Comparison of ENCODE assay signal across 11 cellular contexts in genomic region chr19:7349961-7350711, GRCh38. TPM values are rescaled to one million over a fixed set of nuclear protein-coding genes. Genes with fewer than 3 reads are reported as not detected.
DNase-seq lines count a peak whose midpoint lies in the region; ATAC-seq lines count a peak whose summit lies in the region.
"Had no signal": no experiment of that assay in that cellular context is flagged by ENCODE, and none has a peak within 500 bp of the region (broad histone marks: within the 10 kb centered on the region; RNA-seq: fewer than 3 reads in every experiment).

No MANE protein-coding gene starts in this region.

- H3K27ac ChIP-seq in trophoblast cell (ENCODE audit: low read depth, low read length) = no peak overlapping the region
- H3K27ac ChIP-seq: prostate gland had no signal

- H3K9me3 ChIP-seq in trophoblast cell (ENCODE audit: insufficient read depth, low read depth, low read length) = peaks cover 12% of the 10 kb centered on the region
- H3K9me3 ChIP-seq: prostate gland had no signal

- peak overlapping the region; percentile 95 to 100 (median 99) for H3K27ac Mint-ChIP-seq in naive thymus-derived CD8-positive, alpha-beta T cell

- no peaks in the 10 kb centered on the region for H3K27me3 ChIP-seq in trophoblast cell (ENCODE audit: insufficient read depth, low read length)

- no peak overlapping the region for H3K14ac ChIP-seq in trophoblast cell (ENCODE audit: low read length)

- no peak overlapping the region for H3K4me3 ChIP-seq in trophoblast cell (ENCODE audit: low read depth, low read length)
- H3K4me3 ChIP-seq: prostate gland had no signal

- no peak overlapping the region for H2AK5ac ChIP-seq in trophoblast cell (ENCODE audit: low read length)

- no peak overlapping the region for H3K18ac ChIP-seq in trophoblast cell (ENCODE audit: low read length)

- no peaks in the 10 kb centered on the region for H3K79me2 ChIP-seq in trophoblast cell (ENCODE audit: control insufficient read depth, insufficient read depth, low read length, poor library complexity)

- H3K9me3 Mint-ChIP-seq in naive thymus-derived CD8-positive, alpha-beta T cell = peaks cover 0 to 16% (median 6%) of the 10 kb centered on the region in 9 donors

- H4K12ac ChIP-seq in trophoblast cell (ENCODE audit: low read depth, low read length) = no peak overlapping the region

- peak; percentile 18 for DNase-seq in GDM1 (lab: John Stamatoyannopoulos, UW)
- DNase-seq in MV-4-11 (lab: John Stamatoyannopoulos, UW) = peak; percentile 78
- peak; percentile 65 for DNase-seq in activated CD8-positive, alpha-beta memory T cell treated with anti-CD3 and anti-CD28 coated beads, Interleukin-2, amount 50 U/mL, for 48 hours
- DNase-seq in naive thymus-derived CD8-positive, alpha-beta T cell = peak; percentile 53 to 87 (median 71)
- DNase-seq in trophoblast cell = no peak
- no peak for DNase-seq in hippocampal formation (lab: John Stamatoyannopoulos, UW)
- DNase-seq in NCI-H2171 treated with DMSO at 0.1 percent for 48 hours (lab: John Stamatoyannopoulos, UW) = no peak
- no peak for DNase-seq in NCI-H146 (lab: John Stamatoyannopoulos, UW)
- DNase-seq: DMS53, NCI-H345 had no signal

- H3K79me1 ChIP-seq in trophoblast cell (ENCODE audit: low read length) = peaks cover 1% of the 10 kb centered on the region

- no peak overlapping the region for H2AFZ ChIP-seq in trophoblast cell (ENCODE audit: insufficient read depth, low read length, poor library complexity)

- no peak overlapping the region for H2BK5ac ChIP-seq in trophoblast cell (ENCODE audit: low read depth, low read length, poor library complexity)

- H3K4me3 Mint-ChIP-seq in naive thymus-derived CD8-positive, alpha-beta T cell = peak overlapping the region; percentile 94 to 100 (median 96)

- no peak overlapping the region for H3K4me2 ChIP-seq in trophoblast cell (ENCODE audit: low read length)

- POLR2A ChIA-PET in naive thymus-derived CD8-positive, alpha-beta T cell (lab: Charles Lee) = interaction anchor here (0.5 to 4.8 kb wide), 24 partner anchors 10 to 1387 kb away, joined by 3 to 49 read pairs (median 5); partner anchors contain the start of genes PEX11G, TRAPPC5 and ZNF557

- H2BK12ac ChIP-seq in trophoblast cell (ENCODE audit: low read length) = no peak overlapping the region

- H2BK120ac ChIP-seq in trophoblast cell (ENCODE audit: insufficient read depth, low read length, poor library complexity) = no peak overlapping the region

- H4K8ac ChIP-seq in trophoblast cell (ENCODE audit: low read depth, low read length) = no peak overlapping the region

- no CpG with 5 or more reads among the region's 8 CpGs for WGBS in trophoblast cell (ENCODE audit: extremely low coverage, insufficient coverage, insufficient read length)

- no peak overlapping the region for H4K91ac ChIP-seq in trophoblast cell (ENCODE audit: low read depth, low read length)

- peaks cover 6 to 49% (median 39%) of the 10 kb centered on the region in 3 donors for H3K36me3 Mint-ChIP-seq in naive thymus-derived CD8-positive, alpha-beta T cell

- H3K27me3 Mint-ChIP-seq in naive thymus-derived CD8-positive, alpha-beta T cell = no peaks in the 10 kb centered on the region

- no peak overlapping the region for H3K4ac ChIP-seq in trophoblast cell (ENCODE audit: low read depth, low read length)

- H3K36me3 ChIP-seq in trophoblast cell (ENCODE audit: control insufficient read depth in 1 of 2, insufficient read depth in 2 of 2, low read length in 2 of 2) = no peaks in the 10 kb centered on the region
- H3K36me3 ChIP-seq: prostate gland had no signal

- no peak overlapping the region for H3K9ac ChIP-seq in trophoblast cell (ENCODE audit: low read length)

- H3K4me1 Mint-ChIP-seq in naive thymus-derived CD8-positive, alpha-beta T cell = peaks cover 55 to 86% (median 77%) of the 10 kb centered on the region in 4 donors

- H3K4me1 ChIP-seq in trophoblast cell (ENCODE audit: control insufficient read depth in 1 of 2, insufficient read depth in 2 of 2, low read length in 2 of 2) = peaks cover 0 to 1% of the 10 kb centered on the region in 2 experiments
- H3K4me1 ChIP-seq: prostate gland had no signal

- H3K23ac ChIP-seq in trophoblast cell (ENCODE audit: low read length) = no peak overlapping the region

- peak; percentile 67 to 68 for ATAC-seq in naive thymus-derived CD8-positive, alpha-beta T cell

RNA-seq across cellular contexts. Expression of gene ARHGEF18, which starts 1.4 kb away (rescaled TPM):
- 100 to 1,000 TPM; 118 to 140 TPM for total RNA-seq in naive thymus-derived CD8-positive, alpha-beta T cell
- polyA plus RNA-seq in naive thymus-derived CD8-positive, alpha-beta T cell = 10 to 100 TPM in 1 of 3 donors, 1 to 10 TPM in 2; 3.2 to 10.6 (median 5.6) TPM
- 38.7 and 39.8 TPM in 2 replicates for polyA plus RNA-seq in trophoblast cell (2013)

RNA-seq across cellular contexts. Expression of gene INSR, which starts 55.9 kb away (rescaled TPM):
- 1 to 10 TPM in 1 of 2 experiments, under 1 TPM in 1; 0.60 to 1.4 TPM for total RNA-seq in naive thymus-derived CD8-positive, alpha-beta T cell
- polyA plus RNA-seq in naive thymus-derived CD8-positive, alpha-beta T cell = under 1 TPM in 2 of 3 donors, not detected in 1; 0.14 to 0.30 TPM
- polyA plus RNA-seq in trophoblast cell (2013) = 7.5 and 7.6 TPM in 2 replicates

Comparison
In these comparisons a context has a peak if more than half of its experiments do, and no peak if none do; other contexts are left out.
1. DNase-seq: peak in GDM1 (single experiment), MV-4-11 (single experiment), activated CD8-positive, alpha-beta memory T cell treated with anti-CD3 and anti-CD28 coated beads, Interleukin-2, amount 50 U/mL, for 48 hours (single experiment) and naive thymus-derived CD8-positive, alpha-beta T cell (10 of 10); none in trophoblast cell (0 of 2), hippocampal formation (0 of 2), NCI-H2171 treated with DMSO at 0.1 percent for 48 hours (single experiment) and NCI-H146 (single experiment).